Comparison of ENCODE assay signal across 28 cellular contexts in the genomic region with DNA sequence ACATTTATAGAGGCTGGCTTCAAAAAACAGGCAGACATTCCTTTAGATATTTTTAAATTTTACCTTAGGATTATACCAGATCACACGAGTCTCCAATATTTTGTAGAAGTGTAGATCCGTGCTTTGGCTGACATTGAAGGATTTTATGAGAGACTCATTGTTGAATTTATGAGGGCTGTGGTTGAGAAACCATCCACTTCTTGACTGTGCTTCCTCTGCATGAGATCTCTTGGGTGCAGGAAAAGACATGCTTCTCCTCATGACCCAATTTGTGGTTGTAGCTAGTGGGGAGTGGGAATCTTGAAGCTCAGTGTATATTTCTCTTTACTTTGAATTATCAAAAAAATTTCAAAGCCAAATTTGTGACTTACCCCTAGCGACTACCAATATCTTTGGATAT. TPM values are rescaled to one million over a fixed set of nuclear protein-coding genes. Genes with fewer than 3 reads are reported as not detected.
"Had no signal": no experiment of that assay in that cellular context is flagged by ENCODE, and none has a peak within 500 bp of the region (broad histone marks: within the 10 kb centered on the region; RNA-seq: fewer than 3 reads in every experiment).

No MANE protein-coding gene starts in this region.

- H3K27me3 ChIP-seq: adrenal gland, breast epithelium had no signal

- H3K4me3 ChIP-seq: adrenal gland, breast epithelium had no signal

- H3K36me3 ChIP-seq: adrenal gland, breast epithelium had no signal

- H3K27ac ChIP-seq: adrenal gland, breast epithelium had no signal

- H3K9me3 ChIP-seq: adrenal gland, breast epithelium had no signal

- ATAC-seq: activated CD8-positive, alpha-beta T cell treated with anti-CD3 and anti-CD28 coated beads, Interleukin-2, amount 10 ng/mL, durations not matched to agents 7 days and 5 days; Panc1; Right ventricle myocardium inferior; SK-N-SH treated with all-trans-retinoic acid at 6 μM for 48 hours; WTC11 had no signal

- H3K4me1 ChIP-seq: adrenal gland, breast epithelium had no signal

- DNase-seq: activated CD4-positive, alpha-beta T cell treated with anti-CD3 and anti-CD28 coated beads for 48 hours; activated CD4-positive, alpha-beta T cell treated with anti-CD3 and anti-CD28 coated beads, Interleukin-2, amount 50 U/mL, for 4 hours; activated CD4-positive, CD25-positive, alpha-beta regulatory T cell treated with anti-CD3 and anti-CD28 coated beads, Interleukin-2, amount 50 U/mL, for 72 hours; activated CD8-positive, alpha-beta memory T cell treated with anti-CD3 and anti-CD28 coated beads, Interleukin-2, amount 50 U/mL, for 48 hours; activated CD8-positive, alpha-beta T cell treated with anti-CD3 and anti-CD28 coated beads, Interleukin-2, amount 10 ng/mL, durations not matched to agents 7 days and 5 days; activated naive CD4-positive, alpha-beta T cell treated with anti-CD3 and anti-CD28 coated beads, Interleukin-2, amount 50 U/mL, for 16 hours; activated naive CD8-positive, alpha-beta T cell treated with anti-CD3 and anti-CD28 coated beads, Interleukin-2, amount 10 ng/mL, durations not matched to agents 7 days and 5 days; activated T-cell treated with anti-CD3 and anti-CD28 coated beads, Interleukin-2, amount 50 U/mL, for 1 hour; adrenal gland; anterior cingulate cortex; caudate nucleus; NCI-H1092; NCI-H2107; NCI-H2171 treated with DMSO at 0.1 percent for 48 hours; NCI-H226; NCI-H510A; NCI-H526 treated with DMSO at 0.1 percent for 48 hours; NCI-H82; RPMI8226; SW 1271 had no signal

RNA-seq across cellular contexts. Expression of a gene that starts 36.7 kb away (rescaled TPM):
- total RNA-seq: activated CD8-positive, alpha-beta T cell treated with anti-CD3 and anti-CD28 coated beads, Interleukin-2, amount 10 ng/mL, durations not matched to agents 7 days and 5 days; activated naive CD8-positive, alpha-beta T cell treated with anti-CD3 and anti-CD28 coated beads, Interleukin-2, amount 10 ng/mL, durations not matched to agents 7 days and 5 days; adrenal gland; cerebellum; OCI-LY7; Right ventricle myocardium inferior; T-helper 1 cell treated with Interleukin-12 subunit alpha and Interleukin-12 subunit beta and Interleukin-4 antibody, amounts not matched to agents 30 ng/mL and 1 ng/mL, for 36 hours; WTC11 had no signal
- polyA plus RNA-seq: adrenal gland had no signal

RNA-seq across cellular contexts. Expression of a gene that starts 42.5 kb away (rescaled TPM):
- total RNA-seq: activated CD8-positive, alpha-beta T cell treated with anti-CD3 and anti-CD28 coated beads, Interleukin-2, amount 10 ng/mL, durations not matched to agents 7 days and 5 days; activated naive CD8-positive, alpha-beta T cell treated with anti-CD3 and anti-CD28 coated beads, Interleukin-2, amount 10 ng/mL, durations not matched to agents 7 days and 5 days; adrenal gland; cerebellum; Right ventricle myocardium inferior; T-helper 1 cell treated with Interleukin-12 subunit alpha and Interleukin-12 subunit beta and Interleukin-4 antibody, amounts not matched to agents 30 ng/mL and 1 ng/mL, for 36 hours; WTC11 had no signal
